ENCODE assay signal across 25 cellular contexts in the genomic region with DNA sequence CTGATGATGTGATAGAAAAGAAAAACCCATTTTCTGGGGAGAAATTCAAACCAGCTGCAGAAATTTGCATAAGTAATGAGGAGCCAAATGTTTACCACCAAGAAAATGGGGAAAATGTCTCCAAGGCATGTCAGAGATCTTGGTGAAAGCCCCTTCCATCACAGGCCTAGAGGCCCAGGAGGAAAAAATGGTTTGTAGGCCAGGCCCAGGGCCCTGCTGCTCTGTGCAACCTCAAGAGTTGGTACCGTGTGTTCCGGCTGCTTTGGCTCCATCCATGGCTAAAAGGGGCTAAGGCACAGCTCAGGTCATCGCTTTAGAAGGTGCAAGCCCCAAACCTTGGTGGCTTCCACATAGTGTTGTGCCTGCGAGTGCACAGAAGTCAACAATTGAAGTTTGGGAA.
"Had no signal": no experiment of that assay in that cellular context is flagged by ENCODE, and none has a peak within 500 bp of the region (broad histone marks: within the 10 kb centered on the region; RNA-seq: fewer than 3 reads in every experiment).

No MANE protein-coding gene starts in this region.

- FAIRE-seq: HTR-8/SVneo had no signal

- H3K36me3 ChIP-seq: MG63 had no signal

- H3K9ac ChIP-seq: SK-N-SH had no signal

- H3K4me2 ChIP-seq: SK-N-SH had no signal

- H3K4me3 ChIP-seq: MG63 had no signal

- H3K27ac ChIP-seq: HL-60, RWPE1 had no signal

- DNase-seq: Karpas-422, KG1, MG63, NCI-H1092, NCI-H1105 treated with DMSO at 0.1 percent for 48 hours, NCI-H1417 treated with DMSO at 0.1 percent for 48 hours, NCI-H146, NCI-H1694 treated with DMSO at 0.1 percent for 48 hours, NCI-H1930, NCI-H2081, NCI-H2171, NCI-H226, NCI-H446, NCI-H510A, NCI-H524 treated with DMSO at 0.1 percent for 48 hours, NCI-H69, NCI-H774, PC-3, SHP77, SK-N-SH, SW 1271 had no signal

- H3K27me3 ChIP-seq: MG63 had no signal

- ATAC-seq: Panc1, PC-3 had no signal

- H3K9me3 ChIP-seq: SK-N-SH had no signal
